In genomic region chr3:58200846-58201355, GRCh38 we compare ENCODE assay signal across 1 cellular context.
A peak's percentile ranks its signal among the peaks of the same experiment; 100 is the strongest.
TF ChIP-seq lines count a peak whose summit lies in the region.

No MANE protein-coding gene starts in this region.

TF ChIP-seq in GM12878, 131 proteins besides CTCF, POLR2A, EP300 and RAD21 (continued from another document):
- TF ChIP-seq SPI1 (IDR thresholded peaks at IDR 0.05; ENCODE audit: borderline replicate concordance, insufficient read depth, low read depth, low read length) = peak; percentile 42; the same call in 1 of the 2 replicates
- TF ChIP-seq IRF4 (IDR thresholded peaks at IDR 0.05; ENCODE audit: low read depth, low read length) = 0 out of 2 replicates have a peak, but pooled peaks have one; percentile 5
- TF ChIP-seq ZSCAN29 (IDR thresholded peaks at IDR 0.05) = peak; percentile 97
- no peak for TF ChIP-seq SREBF2 (IDR thresholded peaks at IDR 0.05; ENCODE audit: low read length)
- no peak for TF ChIP-seq CHD1 (IDR thresholded peaks at IDR 0.05; ENCODE audit: low read depth, low read length)
- TF ChIP-seq ESRRA (IDR thresholded peaks at IDR 0.05; ENCODE audit: low read length) = no peak
- no peak for TF ChIP-seq RBBP5 (conservative IDR thresholded peaks at IDR 0.05)
- peak; percentile 66 for TF ChIP-seq IKZF1 (conservative IDR thresholded peaks at IDR 0.05)
- TF ChIP-seq CBX3 (IDR thresholded peaks at IDR 0.05; ENCODE audit: borderline replicate concordance, low read depth) = no peak
- TF ChIP-seq MYB (IDR thresholded peaks at IDR 0.05; ENCODE audit: borderline replicate concordance, low read depth, low read length) = no peak
- TF ChIP-seq ZNF687 (IDR thresholded peaks at IDR 0.05) = peak; percentile 82
- peak; percentile 48 for TF ChIP-seq EED (IDR thresholded peaks at IDR 0.05; ENCODE audit: low read depth)
TF ChIP-seq in GM12878: peak in this region for 29.
